ENCODE assay signal across 13 cellular contexts in the genomic region with DNA sequence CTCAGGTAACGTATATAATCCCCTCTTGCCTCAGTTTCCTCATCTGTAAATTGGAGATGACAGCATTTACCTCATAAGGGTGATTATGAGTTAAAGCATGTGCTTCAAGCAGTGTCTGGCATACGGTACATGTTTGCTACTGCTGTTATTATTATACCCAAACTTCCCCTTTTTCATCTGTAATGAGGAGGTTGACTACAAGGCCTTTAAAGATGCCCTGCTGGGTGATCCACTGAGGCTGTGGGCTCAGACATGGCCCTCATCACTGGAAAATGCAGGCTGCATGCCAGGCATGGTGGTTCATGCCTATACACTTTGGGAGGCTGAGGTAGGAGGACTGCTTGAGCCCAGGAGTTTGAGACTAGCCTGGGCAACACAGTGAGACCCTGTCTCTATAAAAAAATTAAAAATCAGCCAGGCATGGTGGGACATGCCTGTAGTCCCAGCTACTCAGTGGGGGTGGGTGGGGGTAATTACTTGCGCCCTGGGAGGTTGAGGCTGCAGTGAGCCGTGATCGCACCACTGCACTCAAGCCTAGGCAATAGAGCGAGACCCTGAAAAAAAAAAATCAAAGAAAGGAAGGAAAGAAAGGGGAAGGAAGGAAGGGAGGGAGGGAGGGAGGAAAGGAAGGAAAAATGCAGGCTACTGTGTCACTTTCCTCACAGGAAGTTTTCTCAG. TPM values are rescaled to one million over a fixed set of nuclear protein-coding genes. Genes with fewer than 3 reads are reported as not detected.
DNase-seq lines count a peak whose midpoint lies in the region; ATAC-seq and TF ChIP-seq lines count a peak whose summit lies in the region.
"Had no signal": no experiment of that assay in that cellular context is flagged by ENCODE, and none has a peak within 500 bp of the region (broad histone marks: within the 10 kb centered on the region; RNA-seq: fewer than 3 reads in every experiment).

No MANE protein-coding gene starts in this region.

- BruUV-seq in Calu3 (replicated peaks; lab: Mats Ljungman, UMichigan), result no TSS peak

- CTCF ChIA-PET in HEK293 (lab: Yijun Ruan, JAX), result interaction anchor here (0.5 kb wide), 1 partner anchor 14 kb away, joined by 5 read pairs; no protein-coding TSS in a partner anchor
- CTCF ChIA-PET in RWPE1 (lab: Yijun Ruan, JAX), result no interaction called here
- CTCF ChIA-PET in Calu3 (lab: Charles Lee), result no interaction called here

- H4K20me1 ChIP-seq in BLaER1 treated with 17β-estradiol and CSF1 and Interleukin-3, amounts not matched to agents 10 nM and 100 nM, result peaks cover 0 to 34% (median 0%) of the 10 kb centered on the region in 11 experiments; a peak in 7 of 22 replicates

- peaks cover 75 to 89% (median 83%) of the 10 kb centered on the region in 10 experiments for H3K4me1 ChIP-seq in BLaER1 treated with 17β-estradiol and CSF1 and Interleukin-3, amounts not matched to agents 10 nM and 100 nM
- H3K4me1 ChIP-seq in HEK293 (ENCODE audit: control insufficient read depth, insufficient read depth, low read length), result peaks cover 11% of the 10 kb centered on the region; the same call in 1 of the 2 replicates

- POLR2A ChIA-PET in HEK293 (lab: Yijun Ruan, JAX), result no interaction called here
- POLR2A ChIA-PET in RWPE1 (lab: Yijun Ruan, JAX; ENCODE audit: low non-redundant PET), result no interaction called here

- intact Hi-C loops in Calu3 (cut with micrococcal nuclease; ENCODE audit: unreplicated experiment), result no loop called here

- H3K27me3 Mint-ChIP-seq in naive B cell (no peaks in the 10 kb centered on the region), Calu3 (ENCODE audit: unreplicated experiment) (no peaks in the 10 kb centered on the region)

- H3K4me3 Mint-ChIP-seq in naive B cell (peak overlapping the region; percentile 87 to 99 (median 98)), Calu3 (ENCODE audit: low read depth, unreplicated experiment) (no peak overlapping the region)

- H3K4me2 ChIP-seq in BLaER1 treated with 17β-estradiol and CSF1 and Interleukin-3, amounts not matched to agents 10 nM and 100 nM, result peak overlapping the region; percentile 96 to 100 (median 99)

- H3K9me3 ChIP-seq in BLaER1 treated with 17β-estradiol and CSF1 and Interleukin-3, amounts not matched to agents 10 nM and 100 nM (replicated peaks in 1 of 11), result no peaks in the 10 kb centered on the region
- no peaks in the 10 kb centered on the region for H3K9me3 ChIP-seq in HEK293 (ENCODE audit: control insufficient read depth, insufficient read depth, low read depth, low read length)

- peak overlapping the region; percentile 81 to 98 (median 87); a peak in 15 of 22 replicates for H3K9ac ChIP-seq in BLaER1 treated with 17β-estradiol and CSF1 and Interleukin-3, amounts not matched to agents 10 nM and 100 nM

- no peaks in the 10 kb centered on the region; a peak in 2 of 22 replicates for H3K27me3 ChIP-seq in BLaER1 treated with 17β-estradiol and CSF1 and Interleukin-3, amounts not matched to agents 10 nM and 100 nM

- peak overlapping the region in 5 of 10 experiments; percentile 6 to 78 (median 65); a peak in 5 of 20 replicates for H3K4me3 ChIP-seq in BLaER1 treated with 17β-estradiol and CSF1 and Interleukin-3, amounts not matched to agents 10 nM and 100 nM
- no peak overlapping the region for H3K4me3 ChIP-seq in HEK293 (ENCODE audit: low read depth, low read length)

- peaks cover 55 to 82% (median 79%) of the 10 kb centered on the region in 3 donors for H3K4me1 Mint-ChIP-seq in naive B cell
- H3K4me1 Mint-ChIP-seq in Calu3 (ENCODE audit: low read depth, unreplicated experiment), result peaks cover 12% of the 10 kb centered on the region

- no peaks in the 10 kb centered on the region for H3K9me3 Mint-ChIP-seq in activated naive CD4-positive, alpha-beta T cell treated with anti-CD3 and anti-CD28 coated beads, Interleukin-2, amount 50 U/mL, for 72 hours
- no peaks in the 10 kb centered on the region for H3K9me3 Mint-ChIP-seq in naive B cell
- no peaks in the 10 kb centered on the region for H3K9me3 Mint-ChIP-seq in Calu3 (ENCODE audit: low read depth, unreplicated experiment)

- H3K27ac Mint-ChIP-seq in activated naive CD4-positive, alpha-beta T cell treated with anti-CD3 and anti-CD28 coated beads, Interleukin-2, amount 50 U/mL, for 72 hours, result peak overlapping the region; percentile 93 to 95
- H3K27ac Mint-ChIP-seq in naive B cell, result peak overlapping the region; percentile 98 to 100 (median 100)
- H3K27ac Mint-ChIP-seq in Calu3 (ENCODE audit: unreplicated experiment), result no peak overlapping the region

- no peak for DNase-seq in activated naive CD4-positive, alpha-beta T cell treated with anti-CD3 and anti-CD28 coated beads, Interleukin-2, amount 50 U/mL, for 72 hours (ENCODE audit: low spot score in 2 of 2)
- peak; percentile 62 for DNase-seq in naive B cell
- DNase-seq in RWPE1 (ENCODE audit: low spot score), result no peak
- DNase-seq in Calu3, result no peak
- DNase-seq in RKO (ENCODE audit: low spot score), result no peak
- DNase-seq: DMS153; H7; MM.1S; PC-3; stimulated activated CD4-positive, alpha-beta T cell treated with anti-CD3 and anti-CD28 coated beads, Interleukin-2, amount 100 ng/mL, for 24 hours had no signal

- peak overlapping the region; percentile 12 to 99 (median 93); a peak in 21 of 22 replicates for H3K27ac ChIP-seq in BLaER1 treated with 17β-estradiol and CSF1 and Interleukin-3, amounts not matched to agents 10 nM and 100 nM
- no peak overlapping the region for H3K27ac ChIP-seq in HEK293 (ENCODE audit: extremely low read depth, low read depth, low read length)
- no peak overlapping the region for H3K27ac ChIP-seq in RWPE1

- H3K36me3 ChIP-seq in BLaER1 treated with 17β-estradiol and CSF1 and Interleukin-3, amounts not matched to agents 10 nM and 100 nM, result peaks cover 1 to 50% (median 6%) of the 10 kb centered on the region in 11 experiments; a peak in 18 of 22 replicates
- H3K36me3 ChIP-seq in HEK293 (ENCODE audit: control insufficient read depth in 2 of 2, insufficient read depth in 1 of 2, low read length in 2 of 2), result peaks cover 0 to 11% of the 10 kb centered on the region in 2 experiments; a peak in 1 of 3 replicates

- no peak for TF ChIP-seq CTCF in HEK293 (tag by site-specific recombination; IDR thresholded peaks at IDR 0.05)
- no peak for TF ChIP-seq CTCF in RWPE1 (conservative IDR thresholded peaks at IDR 0.05; ENCODE audit: low read depth)
- TF ChIP-seq CTCF in Calu3 (IDR thresholded peaks at IDR 0.05; ENCODE audit: unreplicated experiment), result no peak

- peaks cover 17 to 34% of the 10 kb centered on the region in 2 donors for H3K36me3 Mint-ChIP-seq in activated naive CD4-positive, alpha-beta T cell treated with anti-CD3 and anti-CD28 coated beads, Interleukin-2, amount 50 U/mL, for 72 hours
- H3K36me3 Mint-ChIP-seq in naive B cell, result peaks cover 27 to 38% of the 10 kb centered on the region in 2 donors
- H3K36me3 Mint-ChIP-seq in Calu3 (ENCODE audit: insufficient read depth, unreplicated experiment), result peaks cover 24% of the 10 kb centered on the region

- ATAC-seq in activated naive CD4-positive, alpha-beta T cell treated with anti-CD3 and anti-CD28 coated beads, Interleukin-2, amount 50 U/mL, for 72 hours, result no peak
- ATAC-seq in naive B cell (ENCODE audit: low read depth in 2 of 2) (peak; percentile 8 to 16), GM18519 (IDR thresholded peaks at IDR 0.05; ENCODE audit: low FRiP score, unreplicated experiment) (no peak)
- ATAC-seq: PC-3 had no signal

TF ChIP-seq in HEK293, 187 proteins besides CTCF, POLR2A, EP300 and RAD21:
- TF ChIP-seq PRDM1 (tag by site-specific recombination; IDR thresholded peaks at IDR 0.05) (0 out of 2 replicates have a peak, but pooled peaks have one; percentile 7), YY2 (tag by site-specific recombination; IDR thresholded peaks at IDR 0.05) (no peak), ZNF121 (tag by site-specific recombination; IDR thresholded peaks at IDR 0.05) (0 out of 2 replicates have a peak, but pooled peaks have one; percentile 42)

RNA-seq across cellular contexts. Expression of a gene that starts 4.3 kb away (rescaled TPM):
- 10 to 100 TPM; 20.0 to 20.8 TPM for total RNA-seq in activated naive CD4-positive, alpha-beta T cell treated with anti-CD3 and anti-CD28 coated beads, Interleukin-2, amount 50 U/mL, for 72 hours
- polyA plus RNA-seq in naive B cell (ENCODE audit: low read depth in 6 of 6), result 100 to 1,000 TPM; 107 to 235 (median 181) TPM
- total RNA-seq in Calu3 (2022), result 6.2 and 7.5 TPM in 2 replicates

RNA-seq across cellular contexts. Expression of a gene that starts 58.2 kb away (rescaled TPM):
- 10 to 100 TPM; 23.5 to 32.3 TPM for total RNA-seq in activated naive CD4-positive, alpha-beta T cell treated with anti-CD3 and anti-CD28 coated beads, Interleukin-2, amount 50 U/mL, for 72 hours
- 10 to 100 TPM; 13.3 to 24.9 (median 15.1) TPM for polyA plus RNA-seq in naive B cell (ENCODE audit: low read depth in 6 of 6)
- 35.0 and 35.5 TPM in 2 replicates for total RNA-seq in Calu3 (2022)

Comparison
In these comparisons a context has a peak if more than half of its experiments do, and no peak if none do; other contexts are left out.
1. H3K27ac ChIP-seq: peak in BLaER1 treated with 17β-estradiol and CSF1 and Interleukin-3, amounts not matched to agents 10 nM and 100 nM (11 of 11); none in HEK293 (single experiment) and RWPE1 (single experiment).
2. ATAC-seq: peak in naive B cell (2 of 2); none in activated naive CD4-positive, alpha-beta T cell treated with anti-CD3 and anti-CD28 coated beads, Interleukin-2, amount 50 U/mL, for 72 hours (0 of 2) and GM18519 (single experiment).